1 cellular context compared by ENCODE assay signal in genomic region chr10:81095238-81095637, GRCh38.
TF ChIP-seq lines count a peak whose summit lies in the region.

No MANE protein-coding gene starts in this region.

TF ChIP-seq in GM12878, 131 proteins besides CTCF, POLR2A, EP300 and RAD21 (continued from another document):
- TF ChIP-seq ZBTB33 (IDR thresholded peaks at IDR 0.05) (no peak), KDM1A (IDR thresholded peaks at IDR 0.05; ENCODE audit: borderline replicate concordance) (no peak), LARP7 (IDR thresholded peaks at IDR 0.05) (no peak), IRF4 (IDR thresholded peaks at IDR 0.05; ENCODE audit: low read depth, low read length) (no peak), SP1 (IDR thresholded peaks at IDR 0.05; ENCODE audit: low read depth, low read length) (no peak), MXI1 (IDR thresholded peaks at IDR 0.05; ENCODE audit: low read depth, low read length) (no peak), WRNIP1 (IDR thresholded peaks at IDR 0.05; ENCODE audit: borderline replicate concordance, low read depth, low read length) (no peak), NFYA (IDR thresholded peaks at IDR 0.05; ENCODE audit: borderline replicate concordance, low read depth, low read length) (no peak), PAX8 (IDR thresholded peaks at IDR 0.05) (no peak), ZZZ3 (IDR thresholded peaks at IDR 0.05; ENCODE audit: control insufficient read depth, insufficient read length, low read depth) (no peak), ZNF274 (IDR thresholded peaks at IDR 0.05; ENCODE audit: insufficient read depth, insufficient read length) (no peak), YY1 (IDR thresholded peaks at IDR 0.05; ENCODE audit: low read depth, low read length) (no peak)
